Comparison of ENCODE assay signal across 1 cellular context in genomic region chr20:57279548-57279947, GRCh38.
A peak's percentile ranks its signal among the peaks of the same experiment; 100 is the strongest.
TF ChIP-seq lines count a peak whose summit lies in the region.

No MANE protein-coding gene starts in this region.

TF ChIP-seq in GM12878, 131 proteins besides CTCF, POLR2A, EP300 and RAD21:
- TF ChIP-seq NFXL1 (IDR thresholded peaks at IDR 0.05; ENCODE audit: borderline replicate concordance) (peak; percentile 50; the same call in 1 of the 2 replicates), ETV6 (conservative IDR thresholded peaks at IDR 0.05 in 1 of 2, IDR thresholded peaks at IDR 0.05 in 1 of 2; ENCODE audit: borderline replicate concordance in 1 of 2, low read depth in 1 of 2) (peak in 1 of 2 experiments; percentile 51; a peak in 1 of 4 replicates)
